Comparison of ENCODE assay signal across 1 cellular context in genomic region chr5:177437623-177438022, GRCh38.
TF ChIP-seq lines count a peak whose summit lies in the region.

No MANE protein-coding gene starts in this region.

TF ChIP-seq in HCT116, 20 proteins besides CTCF, POLR2A, EP300 and RAD21 (continued from another document):
- TF ChIP-seq ZBTB33 (IDR thresholded peaks at IDR 0.05; ENCODE audit: extremely low read depth, insufficient replicate concordance, low read length) (no peak), CBX3 (IDR thresholded peaks at IDR 0.05; ENCODE audit: low read depth) (no peak), JUND (IDR thresholded peaks at IDR 0.05) (no peak), SP1 (IDR thresholded peaks at IDR 0.05; ENCODE audit: low read depth) (no peak)
